Comparison of ENCODE assay signal across 19 cellular contexts in the genomic region with DNA sequence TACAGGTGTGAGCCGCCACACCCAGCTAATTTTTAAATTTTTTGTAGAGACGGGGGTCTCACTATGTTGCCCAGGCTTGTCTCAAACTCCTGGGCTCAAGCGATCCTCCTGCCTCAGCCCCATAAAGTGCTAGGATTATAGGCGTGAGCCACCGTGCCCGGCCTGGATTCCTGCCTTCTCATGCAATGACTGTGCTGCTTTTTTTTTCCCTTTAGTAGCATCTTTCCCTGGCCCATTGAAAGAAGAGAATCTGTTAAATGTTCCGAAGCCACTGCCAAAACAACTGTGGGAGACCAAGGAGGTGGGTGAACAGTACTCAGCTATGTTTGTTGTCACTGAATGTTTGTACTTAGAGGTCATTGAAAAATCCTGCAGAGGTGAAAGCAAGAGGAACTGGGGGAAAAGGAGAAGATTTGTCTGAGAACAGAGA.
A peak's percentile ranks its signal among the peaks of the same experiment; 100 is the strongest.
DNase-seq lines count a peak whose midpoint lies in the region; ATAC-seq, FAIRE-seq and TF ChIP-seq lines count a peak whose summit lies in the region.
"Had no signal": no experiment of that assay in that cellular context is flagged by ENCODE, and none has a peak within 500 bp of the region (broad histone marks: within the 10 kb centered on the region; RNA-seq: fewer than 3 reads in every experiment).

No MANE protein-coding gene starts in this region.

- H3K9ac ChIP-seq in smooth muscle cell (ENCODE audit: low read depth) = peak overlapping the region; percentile 41

- no peaks in the 10 kb centered on the region for H3K27me3 Mint-ChIP-seq in T-helper 2 cell treated with Interferon-gamma antibody and Interleukin-4, amounts not matched to agents 5 μg/mL and 100 μg/mL, for 36 hours (ENCODE audit: low read depth)
- H3K27me3 Mint-ChIP-seq: activated T-cell treated with anti-CD3 and anti-CD28 coated beads, Interleukin-2, amount 50 U/mL, for 24 hours; dendritic cell treated with granulocyte-macrophage colony-stimulating factor and Interleukin-4, amounts not matched to agents 40 ng/mL and 50 ng/mL, for 4 days had no signal

- TF ChIP-seq EP300 in esophagus muscularis mucosa (IDR thresholded peaks at IDR 0.05) = no peak

- no peak for FAIRE-seq in GM19239 (lab: Jason Lieb, UNC)
- FAIRE-seq: G401.6 had no signal

- DNase-seq in T-helper 2 cell treated with Interferon-gamma antibody and Interleukin-4, amounts not matched to agents 5 μg/mL and 100 μg/mL, for 36 hours (ENCODE audit: low spot score) = no peak
- no peak for DNase-seq in T-helper 2 cell
- peak; percentile 49 for DNase-seq in OCI-M1 (lab: John Stamatoyannopoulos, UW)
- DNase-seq in esophagus muscularis mucosa (ENCODE audit: extremely low spot score) = no peak
- DNase-seq in smooth muscle cell (lab: John Stamatoyannopoulos, UW; ENCODE audit: unreplicated experiment) = no peak
- no peak for DNase-seq in GM19239 (ENCODE audit: insufficient read length, low spot score)
- no peak for DNase-seq in LoVo (ENCODE audit: low spot score)
- DNase-seq: ACHN; activated CD4-positive, CD25-positive, alpha-beta regulatory T cell treated with anti-CD3 and anti-CD28 coated beads, Interleukin-2, amount 50 U/mL, for 72 hours; activated T-cell treated with anti-CD3 and anti-CD28 coated beads, Interleukin-2, amount 50 U/mL, for 24 hours; amniotic stem cell; kidney glomerular epithelial cell; NCI-H146; NCI-H526 treated with DMSO at 0.1 percent for 48 hours; SW 1271 had no signal

- no peaks in the 10 kb centered on the region for H4K20me1 ChIP-seq in smooth muscle cell (ENCODE audit: low read depth)

- 55% methylated on average over 7 of the region's 7 CpGs for WGBS in esophagus muscularis mucosa
- WGBS in smooth muscle cell (ENCODE audit: low lambda C conversion rate) = 79% methylated on average over 7 of the region's 7 CpGs

- H3K36me3 Mint-ChIP-seq in T-helper 2 cell treated with Interferon-gamma antibody and Interleukin-4, amounts not matched to agents 5 μg/mL and 100 μg/mL, for 36 hours (ENCODE audit: low read depth) = peaks cover 59% of the 10 kb centered on the region

- peak overlapping the region; percentile 37 for H3K4me2 ChIP-seq in smooth muscle cell
- H3K4me2 ChIP-seq: hepatocyte had no signal

- H3K9me3 Mint-ChIP-seq in T-helper 2 cell treated with Interferon-gamma antibody and Interleukin-4, amounts not matched to agents 5 μg/mL and 100 μg/mL, for 36 hours = no peaks in the 10 kb centered on the region
- H3K9me3 Mint-ChIP-seq: activated T-cell treated with anti-CD3 and anti-CD28 coated beads, Interleukin-2, amount 50 U/mL, for 24 hours; dendritic cell treated with granulocyte-macrophage colony-stimulating factor and Interleukin-4, amounts not matched to agents 40 ng/mL and 50 ng/mL, for 4 days had no signal

- intact Hi-C loops in esophagus muscularis mucosa (cut with DNase I) = loop anchor here (10.0 kb wide), 1 partner anchor 303 kb away; no protein-coding TSS in a partner anchor

- H3K27ac Mint-ChIP-seq in T-helper 2 cell treated with Interferon-gamma antibody and Interleukin-4, amounts not matched to agents 5 μg/mL and 100 μg/mL, for 36 hours = peak overlapping the region; percentile 32
- H3K27ac Mint-ChIP-seq: dendritic cell treated with granulocyte-macrophage colony-stimulating factor and Interleukin-4, amounts not matched to agents 40 ng/mL and 50 ng/mL, for 4 days had no signal

- H3K36me3 ChIP-seq in esophagus muscularis mucosa = peaks cover 12 to 92% (median 59%) of the 10 kb centered on the region in 4 donors
- no peaks in the 10 kb centered on the region for H3K36me3 ChIP-seq in smooth muscle cell (ENCODE audit: low read depth)

- no peak for TF ChIP-seq CTCF in esophagus muscularis mucosa (IDR thresholded peaks at IDR 0.05)
- no peak for TF ChIP-seq CTCF in smooth muscle cell (IDR thresholded peaks at IDR 0.05; ENCODE audit: borderline replicate concordance, insufficient read depth, poor library complexity, severe bottlenecking)

- H3K79me2 ChIP-seq in smooth muscle cell (ENCODE audit: low read depth) = no peaks in the 10 kb centered on the region
- H3K79me2 ChIP-seq: hepatocyte had no signal

- H3K4me1 Mint-ChIP-seq in T-helper 2 cell treated with Interferon-gamma antibody and Interleukin-4, amounts not matched to agents 5 μg/mL and 100 μg/mL, for 36 hours (ENCODE audit: low read depth) = peaks cover 43% of the 10 kb centered on the region

- H3K4me3 Mint-ChIP-seq in T-helper 2 cell treated with Interferon-gamma antibody and Interleukin-4, amounts not matched to agents 5 μg/mL and 100 μg/mL, for 36 hours = no peak overlapping the region
- H3K4me3 Mint-ChIP-seq: activated T-cell treated with anti-CD3 and anti-CD28 coated beads, Interleukin-2, amount 50 U/mL, for 24 hours; dendritic cell treated with granulocyte-macrophage colony-stimulating factor and Interleukin-4, amounts not matched to agents 40 ng/mL and 50 ng/mL, for 4 days had no signal

- H2AFZ ChIP-seq in smooth muscle cell (ENCODE audit: low read depth) = no peak overlapping the region
- H2AFZ ChIP-seq: hepatocyte had no signal

- H3K4me3 ChIP-seq in esophagus muscularis mucosa (no peak overlapping the region), smooth muscle cell (no peak overlapping the region)
- H3K4me3 ChIP-seq: hepatocyte had no signal

- no peaks in the 10 kb centered on the region for H3K9me3 ChIP-seq in esophagus muscularis mucosa
- H3K9me3 ChIP-seq in smooth muscle cell (replicated peaks; ENCODE audit: low read depth) = no peaks in the 10 kb centered on the region

- no peak for ATAC-seq in GM18858 (IDR thresholded peaks at IDR 0.05; ENCODE audit: unreplicated experiment)

- H3F3A ChIP-seq in smooth muscle cell (ENCODE audit: low read depth) = no peaks in the 10 kb centered on the region

- H3K4me1 ChIP-seq in esophagus muscularis mucosa = peaks cover 3 to 38% (median 30%) of the 10 kb centered on the region in 4 donors
- no peaks in the 10 kb centered on the region for H3K4me1 ChIP-seq in smooth muscle cell (ENCODE audit: low read depth)

- peak overlapping the region; percentile 29 to 61 (median 37) for H3K27ac ChIP-seq in esophagus muscularis mucosa (replicated peaks in 1 of 4)
- H3K27ac ChIP-seq in smooth muscle cell (ENCODE audit: low read depth) = peak overlapping the region; percentile 81
- H3K27ac ChIP-seq: hepatocyte had no signal

- no peaks in the 10 kb centered on the region for H3K27me3 ChIP-seq in esophagus muscularis mucosa
- no peaks in the 10 kb centered on the region for H3K27me3 ChIP-seq in smooth muscle cell (ENCODE audit: low read depth)
- H3K27me3 ChIP-seq: hepatocyte had no signal

- no peak for TF ChIP-seq POLR2A in esophagus muscularis mucosa (IDR thresholded peaks at IDR 0.05; ENCODE audit: low read depth)
